ENCODE assay signal across 12 cellular contexts in the genomic region with DNA sequence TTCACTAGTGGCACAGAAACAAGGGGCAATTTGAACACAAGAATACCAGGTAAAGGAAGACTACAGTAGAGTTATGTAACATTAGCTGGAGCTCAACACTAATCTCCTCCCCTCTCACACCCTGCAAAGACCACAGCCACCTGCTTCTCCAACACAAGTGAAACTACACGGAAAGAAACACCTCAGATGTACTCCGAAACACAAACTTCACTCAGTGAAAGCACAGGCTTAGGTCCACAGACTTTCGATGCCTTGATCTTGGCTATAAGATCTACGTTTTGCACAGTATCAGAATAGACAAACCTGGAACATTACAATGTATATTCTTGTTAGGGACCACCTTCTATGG. TPM values are rescaled to one million over a fixed set of nuclear protein-coding genes. Genes with fewer than 3 reads are reported as not detected.
DNase-seq lines count a peak whose midpoint lies in the region; ATAC-seq and TF ChIP-seq lines count a peak whose summit lies in the region.
"Had no signal": no experiment of that assay in that cellular context is flagged by ENCODE, and none has a peak within 500 bp of the region (broad histone marks: within the 10 kb centered on the region; RNA-seq: fewer than 3 reads in every experiment).

No MANE protein-coding gene starts in this region.

- no peaks in the 10 kb centered on the region for H3K27me3 ChIP-seq in lower lobe of right lung (ENCODE audit: low read depth)

- intact Hi-C loops in lower lobe of right lung (cut with DNase I): no loop called here

- CTCF ChIA-PET in activated CD8-positive, alpha-beta T cell treated with anti-CD3 and anti-CD28 coated beads, Interleukin-2, amount 10 ng/mL, durations not matched to agents 7 days and 5 days (lab: Charles Lee): interaction anchor here (1.4 to 4.8 kb wide), 2 partner anchors 11 to 72 kb away, joined by 4 to 32 read pairs; no protein-coding TSS in a partner anchor

- no peak overlapping the region for H3K27ac Mint-ChIP-seq in activated CD8-positive, alpha-beta T cell treated with anti-CD3 and anti-CD28 coated beads, Interleukin-2, amount 10 ng/mL, durations not matched to agents 7 days and 5 days
- H3K27ac Mint-ChIP-seq: type B pancreatic cell had no signal

- no peak for TF ChIP-seq CTCF in lower lobe of right lung (IDR thresholded peaks at IDR 0.05)

- no peak overlapping the region for H3K4me3 Mint-ChIP-seq in activated CD8-positive, alpha-beta T cell treated with anti-CD3 and anti-CD28 coated beads, Interleukin-2, amount 10 ng/mL, durations not matched to agents 7 days and 5 days
- H3K4me3 Mint-ChIP-seq: type B pancreatic cell had no signal

- H3K4me1 Mint-ChIP-seq in activated CD8-positive, alpha-beta T cell treated with anti-CD3 and anti-CD28 coated beads, Interleukin-2, amount 10 ng/mL, durations not matched to agents 7 days and 5 days (ENCODE audit: low read depth): peaks cover 33% of the 10 kb centered on the region

- H3K36me3 ChIP-seq in lower lobe of right lung: no peaks in the 10 kb centered on the region

- no peak overlapping the region for H3K27ac ChIP-seq in lower lobe of right lung
- H3K27ac ChIP-seq: SK-N-MC had no signal

- H3K36me3 Mint-ChIP-seq in activated CD8-positive, alpha-beta T cell treated with anti-CD3 and anti-CD28 coated beads, Interleukin-2, amount 10 ng/mL, durations not matched to agents 7 days and 5 days (ENCODE audit: low read depth): no peaks in the 10 kb centered on the region
- H3K36me3 Mint-ChIP-seq: type B pancreatic cell had no signal

- H3K4me3 ChIP-seq in lower lobe of right lung: no peak overlapping the region
- H3K4me3 ChIP-seq: mucosa of descending colon, SK-N-MC had no signal

- peaks cover 63% of the 10 kb centered on the region for H3K4me1 ChIP-seq in lower lobe of right lung

- no peak for DNase-seq in activated CD8-positive, alpha-beta T cell treated with anti-CD3 and anti-CD28 coated beads, Interleukin-2, amount 10 ng/mL, durations not matched to agents 7 days and 5 days
- DNase-seq in NK-92 treated with Interleukin-12 subunit alpha and Interleukin-12 subunit beta, amount 100 ng/mL, for 24 hours (lab: John Stamatoyannopoulos, UW): no peak
- no peak for DNase-seq in cerebellar cortex (ENCODE audit: low spot score)
- no peak for DNase-seq in lower lobe of right lung
- DNase-seq in pons (ENCODE audit: low spot score): no peak
- DNase-seq: mucosa of descending colon, NCI-H1105 treated with DMSO at 0.1 percent for 48 hours had no signal

- no peaks in the 10 kb centered on the region for H3K9me3 ChIP-seq in lower lobe of right lung
- H3K9me3 ChIP-seq: mucosa of descending colon had no signal

- H3K9me3 Mint-ChIP-seq in activated CD8-positive, alpha-beta T cell treated with anti-CD3 and anti-CD28 coated beads, Interleukin-2, amount 10 ng/mL, durations not matched to agents 7 days and 5 days (ENCODE audit: insufficient read depth): no peaks in the 10 kb centered on the region
- H3K9me3 Mint-ChIP-seq: type B pancreatic cell had no signal

- H3K27me3 Mint-ChIP-seq in activated CD8-positive, alpha-beta T cell treated with anti-CD3 and anti-CD28 coated beads, Interleukin-2, amount 10 ng/mL, durations not matched to agents 7 days and 5 days (ENCODE audit: low read depth): no peaks in the 10 kb centered on the region

- ATAC-seq in GM18508 (IDR thresholded peaks at IDR 0.05; ENCODE audit: insufficient read depth, unreplicated experiment) (peak; percentile 30), GM19351 (IDR thresholded peaks at IDR 0.05; ENCODE audit: unreplicated experiment) (peak; percentile 47), HG02973 (IDR thresholded peaks at IDR 0.05; ENCODE audit: unreplicated experiment) (peak; percentile 44), lower lobe of right lung (no peak)
- ATAC-seq in activated CD8-positive, alpha-beta T cell treated with anti-CD3 and anti-CD28 coated beads, Interleukin-2, amount 10 ng/mL, durations not matched to agents 7 days and 5 days: peak; percentile 47
- ATAC-seq: mucosa of descending colon had no signal

- POLR2A ChIA-PET in activated CD8-positive, alpha-beta T cell treated with anti-CD3 and anti-CD28 coated beads, Interleukin-2, amount 10 ng/mL, durations not matched to agents 7 days and 5 days (lab: Charles Lee): no interaction called here

RNA-seq across cellular contexts. Expression of a gene that starts 7.6 kb away (rescaled TPM):
- total RNA-seq in activated CD8-positive, alpha-beta T cell treated with anti-CD3 and anti-CD28 coated beads, Interleukin-2, amount 10 ng/mL, durations not matched to agents 7 days and 5 days: 1 to 10 TPM; 7.5 to 8.7 TPM
- 321 TPM for total RNA-seq in lower lobe of right lung

Comparison
In these comparisons a context has a peak if more than half of its experiments do, and no peak if none do; other contexts are left out.
1. ATAC-seq: peak in GM18508 (single experiment), GM19351 (single experiment), HG02973 (single experiment) and activated CD8-positive, alpha-beta T cell treated with anti-CD3 and anti-CD28 coated beads, Interleukin-2, amount 10 ng/mL, durations not matched to agents 7 days and 5 days (single experiment); none in lower lobe of right lung (0 of 2).
2. RNA of a gene that starts 7.6 kb away (total RNA-seq): 321 TPM in lower lobe of right lung (single experiment); 7.5 to 8.7 TPM in activated CD8-positive, alpha-beta T cell treated with anti-CD3 and anti-CD28 coated beads, Interleukin-2, amount 10 ng/mL, durations not matched to agents 7 days and 5 days; every median in the first group is over 10 times any median in the second.